Comparison of ENCODE assay signal across 1 cellular context in genomic region chr12:56359851-56360767, GRCh38.
A peak's percentile ranks its signal among the peaks of the same experiment; 100 is the strongest.
TF ChIP-seq lines count a peak whose summit lies in the region.

STAT2 (minus strand) TSS chr12:56360107; CDS start chr12:56356571, 3,536 bp downstream.

TF ChIP-seq in liver, 16 proteins besides CTCF, POLR2A, EP300 and RAD21 (continued from another document):
- TF ChIP-seq REST (IDR thresholded peaks at IDR 0.05), result peak; percentile 90
- peak; percentile 96 for TF ChIP-seq YY1 (IDR thresholded peaks at IDR 0.05)
- peak; percentile 96 for TF ChIP-seq MAX (IDR thresholded peaks at IDR 0.05)
- peak; percentile 96 for TF ChIP-seq SP1 (IDR thresholded peaks at IDR 0.05)
- TF ChIP-seq FOXA1 (IDR thresholded peaks at IDR 0.05), result peak; percentile 89
- TF ChIP-seq NR2F2 (IDR thresholded peaks at IDR 0.05), result peak; percentile 53
- TF ChIP-seq EGR1 (IDR thresholded peaks at IDR 0.05; ENCODE audit: low read depth in 2 of 2), result peak in 1 of 2 donors; percentile 40
- peak; percentile 43 for TF ChIP-seq ATF3 (IDR thresholded peaks at IDR 0.05)
- TF ChIP-seq RXRA (IDR thresholded peaks at IDR 0.05), result peak; percentile 76 to 85
